In genomic region chr3:151580592-151580991, GRCh38 we compare ENCODE assay signal across 1 cellular context.
A peak's percentile ranks its signal among the peaks of the same experiment; 100 is the strongest.
TF ChIP-seq lines count a peak whose summit lies in the region.

No MANE protein-coding gene starts in this region.

TF ChIP-seq in K562, 482 proteins besides CTCF, POLR2A, EP300 and RAD21 (continued from another document):
- TF ChIP-seq PKNOX1 (IDR thresholded peaks at IDR 0.05) (peak; percentile 68), SNRNP70 (optimal IDR thresholded peaks at IDR 0.05; ENCODE audit: low read depth, low read length) (no peak), ZSCAN29 (IDR thresholded peaks at IDR 0.05) (peak; percentile 40; the same call in 1 of the 2 replicates), USF1 (CRISPR knock-in tag; IDR thresholded peaks at IDR 0.05) (no peak), MNT (conservative IDR thresholded peaks at IDR 0.05) (no peak), PBX2 (CRISPR knock-in tag; IDR thresholded peaks at IDR 0.05; ENCODE audit: low read depth) (no peak), PBX2 (tag; conservative IDR thresholded peaks at IDR 0.05; ENCODE audit: low read depth) (0 out of 2 replicates have a peak, but pooled peaks have one; percentile 13), SPI1 (IDR thresholded peaks at IDR 0.05; ENCODE audit: borderline replicate concordance, low read depth, low read length) (no peak), ZNF347 (CRISPR knock-in tag; IDR thresholded peaks at IDR 0.05; ENCODE audit: low read depth) (no peak)
